17 cellular contexts compared by ENCODE assay signal in the genomic region with DNA sequence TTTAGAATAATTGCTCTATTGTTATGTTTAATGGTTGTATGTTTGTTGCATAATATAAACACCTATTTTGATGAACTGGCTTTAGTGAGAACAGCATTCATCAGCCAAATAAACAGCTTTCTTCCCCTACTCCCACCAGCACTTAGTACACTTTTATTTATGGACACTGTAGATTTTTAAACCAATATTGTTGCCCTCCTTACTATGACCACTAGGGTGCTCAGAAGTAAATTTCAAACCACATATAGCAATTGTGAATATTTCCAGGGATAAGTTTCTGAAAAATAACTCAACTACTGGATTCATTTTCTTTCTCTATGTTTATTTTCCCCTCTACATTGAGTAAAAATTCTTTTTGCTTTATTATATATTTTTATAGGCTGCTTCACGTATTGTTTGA.
A peak's percentile ranks its signal among the peaks of the same experiment; 100 is the strongest.
DNase-seq lines count a peak whose midpoint lies in the region; ATAC-seq and TF ChIP-seq lines count a peak whose summit lies in the region.
"Had no signal": no experiment of that assay in that cellular context is flagged by ENCODE, and none has a peak within 500 bp of the region (broad histone marks: within the 10 kb centered on the region; RNA-seq: fewer than 3 reads in every experiment).

No MANE protein-coding gene starts in this region.

- H3K9me3 ChIP-seq in mammary epithelial cell (replicated peaks; ENCODE audit: insufficient read depth, low read length) (no peaks in the 10 kb centered on the region), osteoblast (ENCODE audit: low read depth, low read length) (no peaks in the 10 kb centered on the region)

- no TSS peak for BruUV-seq in mammary epithelial cell (replicated peaks; lab: Mats Ljungman, UMichigan)

- H3K9ac ChIP-seq in mammary epithelial cell (ENCODE audit: insufficient read depth, low read length), result no peak overlapping the region

- TF ChIP-seq POLR2A in NB4 (IDR thresholded peaks at IDR 0.05; ENCODE audit: extremely low read depth, insufficient read length), result no peak

- intact Hi-C loops in mammary epithelial cell (cut with micrococcal nuclease), result loop anchor here (5.0 to 10.0 kb wide), 2 partner anchors 35 to 177 kb away; no protein-coding TSS in a partner anchor

- in situ Hi-C loops in mammary epithelial cell (cut with MboI; ENCODE audit: low sequenced_read_pairs in 2 of 2), result no loop called here

- no peak overlapping the region for H2AFZ ChIP-seq in mammary epithelial cell (ENCODE audit: low read depth, low read length)
- H2AFZ ChIP-seq in osteoblast (ENCODE audit: low read length), result no peak overlapping the region

- no peak overlapping the region for H3K4me3 ChIP-seq in GM12864 (ENCODE audit: low read depth, low read length)
- H3K4me3 ChIP-seq in NB4 (ENCODE audit: low read depth, low read length), result no peak overlapping the region
- H3K4me3 ChIP-seq in mammary epithelial cell (replicated peaks in 1 of 3; ENCODE audit: insufficient read depth in 1 of 3, low read depth in 2 of 3, low read length in 3 of 3), result no peak overlapping the region
- no peak overlapping the region for H3K4me3 ChIP-seq in osteoblast (ENCODE audit: insufficient read depth, low read length)
- H3K4me3 ChIP-seq: lung had no signal

- dilution Hi-C loops in mammary epithelial cell (cut with HindIII; ENCODE audit: low sequenced_read_pairs), result no loop called here

- no peaks in the 10 kb centered on the region for H3K36me3 ChIP-seq in mammary epithelial cell (ENCODE audit: insufficient read depth, low read length)
- H3K36me3 ChIP-seq in osteoblast (ENCODE audit: insufficient read depth, low read length), result peaks cover 4% of the 10 kb centered on the region

- H3K4me1 ChIP-seq in mammary epithelial cell (ENCODE audit: insufficient read depth, low read length) (no peaks in the 10 kb centered on the region), osteoblast (ENCODE audit: insufficient read depth, low read length) (peaks cover 50% of the 10 kb centered on the region)

- 14% methylated on average over 1 of the region's 1 CpG for WGBS in mammary epithelial cell (ENCODE audit: low coverage, missing lambda C conversion rate)

- TF ChIP-seq CTCF in GM12864 (IDR thresholded peaks at IDR 0.05; ENCODE audit: low read depth, low read length, missing control alignments), result peak; percentile 14
- peak; percentile 20 for TF ChIP-seq CTCF in NB4 (IDR thresholded peaks at IDR 0.05; ENCODE audit: low read depth, low read length)
- TF ChIP-seq CTCF in mammary epithelial cell (conservative IDR thresholded peaks at IDR 0.05 in 1 of 2, IDR thresholded peaks at IDR 0.05 in 1 of 2; ENCODE audit: extremely low read depth in 1 of 2, insufficient read depth in 1 of 2, low read depth in 1 of 2, low read length in 2 of 2), result peak; percentile 29
- peak; percentile 31 for TF ChIP-seq CTCF in osteoblast (IDR thresholded peaks at IDR 0.05; ENCODE audit: extremely low read depth, low read depth, low read length)

- H3K79me2 ChIP-seq in mammary epithelial cell (ENCODE audit: insufficient read depth, low read length) (no peaks in the 10 kb centered on the region), osteoblast (ENCODE audit: insufficient read depth, low read length) (no peaks in the 10 kb centered on the region)

- H3K4me2 ChIP-seq in mammary epithelial cell (ENCODE audit: insufficient read depth, low read depth, low read length) (no peak overlapping the region), osteoblast (ENCODE audit: insufficient read depth, low read length) (no peak overlapping the region)

- no peak for ATAC-seq in GM18517 (IDR thresholded peaks at IDR 0.05; ENCODE audit: unreplicated experiment)
- ATAC-seq: activated CD4-positive, alpha-beta T cell treated with anti-CD3 and anti-CD28 coated beads for 36 hours; activated naive CD8-positive, alpha-beta T cell treated with anti-CD3 and anti-CD28 coated beads, Interleukin-2, amount 50 U/mL, for 24 hours; CD8-positive, alpha-beta T cell; esophagus mucosa had no signal

- H3K27ac ChIP-seq in mammary epithelial cell (ENCODE audit: insufficient read depth, low read depth, low read length) (no peak overlapping the region), osteoblast (ENCODE audit: low read depth, low read length) (no peak overlapping the region)

- no peaks in the 10 kb centered on the region for H4K20me1 ChIP-seq in mammary epithelial cell (ENCODE audit: insufficient read depth, low read length)
- no peaks in the 10 kb centered on the region for H4K20me1 ChIP-seq in osteoblast (ENCODE audit: insufficient read depth, low read length)

- H3K27me3 ChIP-seq in mammary epithelial cell (ENCODE audit: insufficient read depth, low read length), result no peaks in the 10 kb centered on the region
- no peaks in the 10 kb centered on the region for H3K27me3 ChIP-seq in osteoblast (ENCODE audit: insufficient read depth, low read length)

- CTCF ChIA-PET in mammary epithelial cell (lab: Charles Lee; ENCODE audit: low non-redundant PET), result interaction anchor here (0.8 kb wide), 1 partner anchor 34 kb away, joined by 3 read pairs; no protein-coding TSS in a partner anchor

- DNase-seq in GM12864 (ENCODE audit: low read depth), result no peak
- no peak for DNase-seq in NB4 (ENCODE audit: low read depth)
- DNase-seq in mammary epithelial cell, result no peak
- no peak for DNase-seq in osteoblast (ENCODE audit: insufficient read length, low spot score, missing footprints)
- no peak for DNase-seq in NCI-H524 (lab: John Stamatoyannopoulos, UW)
- no peak for DNase-seq in HuH-7.5 (ENCODE audit: low spot score)
- DNase-seq in DMS79 treated with DMSO at 0.1 percent for 48 hours (lab: John Stamatoyannopoulos, UW), result no peak
- DNase-seq: activated CD4-positive, alpha-beta T cell treated with anti-CD3 and anti-CD28 coated beads for 36 hours; activated naive CD8-positive, alpha-beta T cell treated with anti-CD3 and anti-CD28 coated beads, Interleukin-2, amount 50 U/mL, for 24 hours; activated T-cell treated with anti-CD3 and anti-CD28 coated beads, Interleukin-2, amount 50 U/mL, for 1 hour; CD8-positive, alpha-beta T cell; NCI-H1092; NCI-H2227 treated with DMSO at 0.1 percent for 48 hours; T-helper 2 cell had no signal
